10 cellular contexts compared by ENCODE assay signal in genomic region chr6:131023834-131024504, GRCh38. TPM values are rescaled to one million over a fixed set of nuclear protein-coding genes. Genes with fewer than 3 reads are reported as not detected.
DNase-seq lines count a peak whose midpoint lies in the region; ATAC-seq and TF ChIP-seq lines count a peak whose summit lies in the region.
"Had no signal": no experiment of that assay in that cellular context is flagged by ENCODE, and none has a peak within 500 bp of the region (broad histone marks: within the 10 kb centered on the region; RNA-seq: fewer than 3 reads in every experiment).

No MANE protein-coding gene starts in this region.

- no peak for ATAC-seq in HG02588 (IDR thresholded peaks at IDR 0.05; ENCODE audit: unreplicated experiment)

- H3K4me2 ChIP-seq in GM23248 (ENCODE audit: unreplicated experiment): peak overlapping the region; percentile 52

- DNase-seq in GM23248 (peak; percentile 74), NB4 (ENCODE audit: low read depth) (peak; percentile 8), endodermal cell (no peak), skeletal muscle cell (ENCODE audit: low read depth) (peak; percentile 43), GM19240 (ENCODE audit: insufficient read length, low spot score) (no peak)
- no peak for DNase-seq in stimulated activated naive CD4-positive, alpha-beta T cell (lab: John Stamatoyannopoulos, UW)
- DNase-seq: activated T-cell treated with anti-CD3 and anti-CD28 coated beads for 4 hours, immature natural killer cell, NCI-H345 had no signal

- H3K4me3 ChIP-seq in GM23248 (no peak overlapping the region), NB4 (ENCODE audit: low read depth, low read length) (no peak overlapping the region), endodermal cell (ENCODE audit: low read length) (no peak overlapping the region), skeletal muscle cell (ENCODE audit: low read depth, low read length) (no peak overlapping the region)

- H3K9ac ChIP-seq in GM23248 (no peak overlapping the region), endodermal cell (ENCODE audit: extremely low read depth, low read length, poor library complexity, severe bottlenecking) (no peak overlapping the region)

- H3F3A ChIP-seq in GM23248 (ENCODE audit: insufficient read depth): peaks cover 13% of the 10 kb centered on the region

- H3K9me3 ChIP-seq in GM23248 (ENCODE audit: low read depth) (no peaks in the 10 kb centered on the region), endodermal cell (ENCODE audit: control insufficient read depth, low read length) (peaks cover 24% of the 10 kb centered on the region)

- H3K4me3 Mint-ChIP-seq in endodermal cell: no peak overlapping the region
- H3K4me3 Mint-ChIP-seq: immature natural killer cell had no signal

- H3K27me3 Mint-ChIP-seq in endodermal cell (ENCODE audit: insufficient read depth): no peaks in the 10 kb centered on the region

- H3K9me3 Mint-ChIP-seq in endodermal cell: peaks cover 11% of the 10 kb centered on the region
- H3K9me3 Mint-ChIP-seq: immature natural killer cell had no signal

- H3K27ac Mint-ChIP-seq in endodermal cell: peak overlapping the region; percentile 10
- H3K27ac Mint-ChIP-seq: immature natural killer cell had no signal

- TF ChIP-seq POLR2A in NB4 (IDR thresholded peaks at IDR 0.05; ENCODE audit: extremely low read depth, insufficient read length): no peak

- H3K27me3 ChIP-seq in GM23248 (replicated peaks; ENCODE audit: insufficient read depth): no peaks in the 10 kb centered on the region
- H3K27me3 ChIP-seq in endodermal cell (ENCODE audit: control insufficient read depth, insufficient read depth, low read length, poor library complexity, severe bottlenecking): no peaks in the 10 kb centered on the region

- in situ Hi-C loops in GM23248 (cut with MboI): no loop called here

- H2AFZ ChIP-seq in GM23248: no peak overlapping the region

- peaks cover 13% of the 10 kb centered on the region for H3K4me1 Mint-ChIP-seq in endodermal cell
- H3K4me1 Mint-ChIP-seq: immature natural killer cell had no signal

- peaks cover 68% of the 10 kb centered on the region for H3K79me2 ChIP-seq in GM23248 (ENCODE audit: insufficient read depth)

- H3K4me1 ChIP-seq in GM23248 (ENCODE audit: insufficient read depth): peaks cover 10% of the 10 kb centered on the region
- peaks cover 1% of the 10 kb centered on the region for H3K4me1 ChIP-seq in endodermal cell (ENCODE audit: control insufficient read depth, insufficient read depth, low read length)

- H4K20me1 ChIP-seq in GM23248 (ENCODE audit: insufficient read depth): no peaks in the 10 kb centered on the region

- H3K9me2 ChIP-seq in GM23248 (ENCODE audit: insufficient read depth): no peaks in the 10 kb centered on the region

- 63 to 67% methylated on average over 3 of the region's 3 CpGs for WGBS in GM23248 (ENCODE audit: low coverage in 1 of 2, low lambda C conversion rate in 2 of 2, missing lambda C conversion rate in 2 of 2), 2 experiments
- WGBS in endodermal cell (ENCODE audit: insufficient coverage in 1 of 2, insufficient read length in 1 of 2), 2 experiments: 86 to 93% methylated on average over 1 to 3 of the region's 3 CpGs

- peaks cover 13% of the 10 kb centered on the region for H3K36me3 Mint-ChIP-seq in endodermal cell (ENCODE audit: low read depth)
- H3K36me3 Mint-ChIP-seq: immature natural killer cell had no signal

- peak overlapping the region; percentile 31 for H3K27ac ChIP-seq in GM23248
- no peak overlapping the region for H3K27ac ChIP-seq in endodermal cell (ENCODE audit: low read depth, low read length)

- H3K36me3 ChIP-seq in GM23248 (ENCODE audit: low read depth) (no peaks in the 10 kb centered on the region), endodermal cell (ENCODE audit: control insufficient read depth, insufficient read depth, low read length) (peaks cover 7% of the 10 kb centered on the region)

- no peak for TF ChIP-seq CTCF in NB4 (IDR thresholded peaks at IDR 0.05; ENCODE audit: low read depth, low read length)
- TF ChIP-seq CTCF in endodermal cell (conservative IDR thresholded peaks at IDR 0.05): no peak

RNA-seq across cellular contexts. Expression of gene EPB41L2, which starts 39.1 kb away (rescaled TPM):
- total RNA-seq in GM23248 (2014; rRNA removed; shearing (Covaris generic)): 23.2 and 31.9 TPM in 2 replicates
- 27.8 and 31.3 TPM in 2 replicates for polyA plus RNA-seq in GM23248 (2016; fragmentation: Nextera tagmentation; extraction: Ambion mirVana)
- total RNA-seq in endodermal cell: 100 to 1,000 TPM; 160 to 189 TPM
- 62.9 TPM for polyA plus RNA-seq in endodermal cell (2013, experiment 1 of 2)
- polyA plus RNA-seq in endodermal cell (2013, experiment 2 of 2): 65.7 TPM

Comparison
In these comparisons a context has a peak if more than half of its experiments do, and no peak if none do; other contexts are left out.
1. DNase-seq: peak in GM23248 (single experiment), NB4 (single experiment) and skeletal muscle cell (single experiment); none in endodermal cell (single experiment), stimulated activated naive CD4-positive, alpha-beta T cell (0 of 6) and GM19240 (single experiment).